ENCODE assay signal across 9 cellular contexts in genomic region chr1:37556712-37557196, GRCh38. TPM values are rescaled to one million over a fixed set of nuclear protein-coding genes. Genes with fewer than 3 reads are reported as not detected.
DNase-seq lines count a peak whose midpoint lies in the region; ATAC-seq, FAIRE-seq and TF ChIP-seq lines count a peak whose summit lies in the region.
"Had no signal": no experiment of that assay in that cellular context is flagged by ENCODE, and none has a peak within 500 bp of the region (broad histone marks: within the 10 kb centered on the region; RNA-seq: fewer than 3 reads in every experiment).

DNALI1 (plus strand) TSS chr1:37556940; CDS start chr1:37556995, 55 bp downstream.

- no peak within 1 kb of the TSS for H3K27ac Mint-ChIP-seq in activated CD8-positive, alpha-beta memory T cell treated with anti-CD3 and anti-CD28 coated beads, Interleukin-2, amount 10 ng/mL, durations not matched to agents 7 days and 5 days
- H3K27ac Mint-ChIP-seq: stimulated activated naive CD8-positive, alpha-beta T cell treated with anti-CD3 and anti-CD28 coated beads, Interleukin-15, Interleukin-2, amounts not matched to agents 100 ng/mL and 50 ng/mL, for 24 hours had no signal

- no peak for ATAC-seq in activated CD8-positive, alpha-beta memory T cell treated with anti-CD3 and anti-CD28 coated beads, Interleukin-2, amount 10 ng/mL, durations not matched to agents 7 days and 5 days
- ATAC-seq in GM12878, result peak; percentile 25; the same call in 2 of the 3 replicates
- no peak for ATAC-seq in GM21390 (IDR thresholded peaks at IDR 0.05; ENCODE audit: unreplicated experiment)
- ATAC-seq in HG03025 (IDR thresholded peaks at IDR 0.05; ENCODE audit: low FRiP score, unreplicated experiment), result no peak

- no peak within 1 kb of the TSS for H3K4me3 Mint-ChIP-seq in activated CD8-positive, alpha-beta memory T cell treated with anti-CD3 and anti-CD28 coated beads, Interleukin-2, amount 10 ng/mL, durations not matched to agents 7 days and 5 days
- H3K4me3 Mint-ChIP-seq: stimulated activated naive CD8-positive, alpha-beta T cell treated with anti-CD3 and anti-CD28 coated beads, Interleukin-15, Interleukin-2, amounts not matched to agents 100 ng/mL and 50 ng/mL, for 24 hours had no signal

- no peak for TF ChIP-seq POLR2A in GM12878 (IDR thresholded peaks at IDR 0.05; ENCODE audit: low read depth, low read length)

- no peak for TF ChIP-seq EP300 in GM12878 (IDR thresholded peaks at IDR 0.05; ENCODE audit: borderline replicate concordance in 1 of 2, control insufficient read depth in 1 of 2, low read depth in 2 of 2, low read length in 2 of 2)

- FAIRE-seq in GM12878 (lab: Jason Lieb, UNC), result no peak

- H3K4me2 ChIP-seq in GM12878 (ENCODE audit: control insufficient read depth, insufficient read depth), result peak within 1 kb of the TSS; percentile 44; the same call in 1 of the 2 replicates

- no TSS peak for BruUV-seq in GM12878 (replicated peaks; lab: Mats Ljungman, UMichigan)

- RAD21 ChIA-PET in GM12878 (lab: Charles Lee; ENCODE audit: unreplicated experiment), result no interaction called here

- DNase-seq in activated CD8-positive, alpha-beta memory T cell treated with anti-CD3 and anti-CD28 coated beads, Interleukin-2, amount 10 ng/mL, durations not matched to agents 7 days and 5 days, result peak; percentile 57
- no peak for DNase-seq in activated CD8-positive, alpha-beta memory T cell treated with anti-CD3 and anti-CD28 coated beads for 24 hours
- DNase-seq in NCI-H524 (lab: John Stamatoyannopoulos, UW), result peak; percentile 82
- no peak for DNase-seq in GM12878 (ENCODE audit: low read depth, low spot score)
- DNase-seq in hepatic stellate cell (ENCODE audit: low spot score), result peak; percentile 92
- DNase-seq in posterior cingulate gyrus, result peak; percentile 66 to 98 (median 84)

- CTCF ChIA-PET in activated CD8-positive, alpha-beta memory T cell treated with anti-CD3 and anti-CD28 coated beads, Interleukin-2, amount 10 ng/mL, durations not matched to agents 7 days and 5 days (lab: Charles Lee), result no interaction called here
- CTCF ChIA-PET in GM12878 (lab: Yijun Ruan, JAX), result interaction anchor here (1.3 to 2.9 kb wide), 2 partner anchors 69 to 125 kb away, joined by 5 to 11 read pairs; no protein-coding TSS in a partner anchor

- WGBS in GM12878 (ENCODE audit: insufficient coverage, insufficient replicate concordance, low lambda C conversion rate, missing lambda C conversion rate), result 46% methylated on average over 29 of the region's 31 CpGs

- no peak for TF ChIP-seq CTCF in GM12878 (IDR thresholded peaks at IDR 0.05 in 2 of 3, conservative IDR thresholded peaks at IDR 0.05 in 1 of 3; ENCODE audit: control insufficient read depth in 2 of 3, extremely low read depth in 1 of 3, insufficient read depth in 1 of 3, low read depth in 3 of 3, low read length in 3 of 3)

- in situ Hi-C loops in GM12878 (cut with MboI), result loop anchor here (5.0 kb wide), 1 partner anchor 126 kb away; no protein-coding TSS in a partner anchor

- H3K9me3 Mint-ChIP-seq in activated CD8-positive, alpha-beta memory T cell treated with anti-CD3 and anti-CD28 coated beads, Interleukin-2, amount 10 ng/mL, durations not matched to agents 7 days and 5 days (ENCODE audit: low read depth), result no peaks in the 10 kb centered on the region
- H3K9me3 Mint-ChIP-seq: stimulated activated naive CD8-positive, alpha-beta T cell treated with anti-CD3 and anti-CD28 coated beads, Interleukin-15, Interleukin-2, amounts not matched to agents 100 ng/mL and 50 ng/mL, for 24 hours had no signal

- no peaks in the 10 kb centered on the region for H3K36me3 ChIP-seq in GM12878 (ENCODE audit: control insufficient read depth in 2 of 2, insufficient read depth in 2 of 2, low read length in 1 of 2)

- H3K4me1 Mint-ChIP-seq in activated CD8-positive, alpha-beta memory T cell treated with anti-CD3 and anti-CD28 coated beads, Interleukin-2, amount 10 ng/mL, durations not matched to agents 7 days and 5 days, result peaks cover 34% of the 10 kb centered on the region

- H4K20me1 ChIP-seq in GM12878 (ENCODE audit: control insufficient read depth, insufficient read depth), result no peaks in the 10 kb centered on the region

- H3K27me3 Mint-ChIP-seq in activated CD8-positive, alpha-beta memory T cell treated with anti-CD3 and anti-CD28 coated beads, Interleukin-2, amount 10 ng/mL, durations not matched to agents 7 days and 5 days, result no peaks in the 10 kb centered on the region
- H3K27me3 Mint-ChIP-seq: stimulated activated naive CD8-positive, alpha-beta T cell treated with anti-CD3 and anti-CD28 coated beads, Interleukin-15, Interleukin-2, amounts not matched to agents 100 ng/mL and 50 ng/mL, for 24 hours had no signal

- peak within 1 kb of the TSS; percentile 65 for H2AFZ ChIP-seq in GM12878 (ENCODE audit: control insufficient read depth, low read depth, low read length)

- no peak within 1 kb of the TSS for H3K4me3 ChIP-seq in GM12878

- H3K36me3 Mint-ChIP-seq in activated CD8-positive, alpha-beta memory T cell treated with anti-CD3 and anti-CD28 coated beads, Interleukin-2, amount 10 ng/mL, durations not matched to agents 7 days and 5 days, result peaks cover 14% of the 10 kb centered on the region

- no peak within 1 kb of the TSS for H3K27ac ChIP-seq in GM12878 (ENCODE audit: control insufficient read depth, insufficient read depth)

- POLR2A ChIA-PET in GM12878 (lab: Charles Lee), result interaction anchor here (0.6 kb wide), 1 partner anchor 381 kb away, joined by 3 read pairs; no protein-coding TSS in a partner anchor

- TF ChIP-seq RAD21 in GM12878 (IDR thresholded peaks at IDR 0.05; ENCODE audit: insufficient read depth, low read depth, low read length), result no peak

- H3K27me3 ChIP-seq in GM12878 (replicated peaks in 1 of 2; ENCODE audit: control insufficient read depth in 2 of 2, insufficient read depth in 2 of 2, low read length in 1 of 2), result no peaks in the 10 kb centered on the region

- H3K4me1 ChIP-seq in GM12878 (ENCODE audit: control insufficient read depth, insufficient read depth, low read length), result peaks cover 6% of the 10 kb centered on the region; the same call in 1 of the 2 replicates

- H3K9me3 ChIP-seq in GM12878 (replicated peaks; ENCODE audit: control insufficient read depth, insufficient read depth, low read length), result peaks cover 2% of the 10 kb centered on the region; the same call in 1 of the 3 replicates

- peaks cover 18% of the 10 kb centered on the region for H3K79me2 ChIP-seq in GM12878 (ENCODE audit: control insufficient read depth, insufficient read depth, low read length)

- SMC1A ChIA-PET in GM12878 (lab: Charles Lee; ENCODE audit: uncharacterized antibody, unreplicated experiment), result no interaction called here

- H3K9ac ChIP-seq in GM12878 (ENCODE audit: control insufficient read depth, insufficient read depth, low read length), result no peak within 1 kb of the TSS

- intact Hi-C loops in GM12878 (cut with micrococcal nuclease; ENCODE audit: unreplicated experiment), result no loop called here
- intact Hi-C loops in posterior cingulate gyrus (cut with DNase I), result loop anchor here (1.0 kb wide), 1 partner anchor 39 kb away; the partner anchor contains the start of gene GNL2

TF ChIP-seq in GM12878, 131 proteins besides CTCF, POLR2A, EP300 and RAD21 (continues in another document):
- no peak for TF ChIP-seq NR2C2 (IDR thresholded peaks at IDR 0.05; ENCODE audit: borderline replicate concordance, control insufficient read depth, insufficient read length, low read depth)
- no peak for TF ChIP-seq USF1 (IDR thresholded peaks at IDR 0.05; ENCODE audit: borderline replicate concordance, extremely low read length, insufficient read depth, low read depth, low read length)
- TF ChIP-seq PAX8 (IDR thresholded peaks at IDR 0.05), result no peak
- TF ChIP-seq ASH2L (IDR thresholded peaks at IDR 0.05; ENCODE audit: borderline replicate concordance, low read depth), result no peak
- no peak for TF ChIP-seq RAD51 (IDR thresholded peaks at IDR 0.05)
- TF ChIP-seq PML (IDR thresholded peaks at IDR 0.05; ENCODE audit: low read length), result no peak
- peak; percentile 49 to 92 for TF ChIP-seq EGR1 (IDR thresholded peaks at IDR 0.05; ENCODE audit: borderline replicate concordance in 1 of 2, low read depth in 2 of 2, low read length in 2 of 2)
- peak; percentile 20 to 25; a peak in 1 of 4 replicates for TF ChIP-seq IKZF2 (IDR thresholded peaks at IDR 0.05)
- peak; percentile 57; the same call in 1 of the 2 replicates for TF ChIP-seq BMI1 (IDR thresholded peaks at IDR 0.05; ENCODE audit: borderline replicate concordance)

RNA-seq across cellular contexts. Expression of gene DNALI1, which starts in this region (rescaled TPM):
- total RNA-seq in activated CD8-positive, alpha-beta memory T cell treated with anti-CD3 and anti-CD28 coated beads, Interleukin-2, amount 10 ng/mL, durations not matched to agents 7 days and 5 days, result under 1 TPM; 0.26 to 0.30 TPM
- not detected in 2 replicates for total RNA-seq in GM12878 (2013; cell fraction: nucleolus; rRNA removed)
- total RNA-seq in GM12878 (2014; rRNA removed) (not detected in 2 replicates), GM12878 (2014; rRNA removed; fragmentation: Illumina TruSeq; extraction: Trizol) (not detected in 2 replicates), GM12878 (2021) (not detected in 2 replicates)
- not detected for polyA plus RNA-seq in GM12878 (2011; ENCODE audit: low read depth)
- polyA plus RNA-seq in GM12878 (2011; rRNA removed) (not detected in 2 replicates), GM12878 (2014; fragmentation: Illumina TruSeq; extraction: Trizol) (not detected in 2 replicates), GM12878 (2014; fragmentation: Nextera tagmentation; extraction: Ambion mirVana) (under 1 TPM in 1 of 2 experiments, not detected in 1; 0.03 TPM), GM12878 (2014; rRNA removed) (not detected in 2 replicates), GM12878 (2016; fragmentation: Nextera tagmentation; extraction: Ambion mirVana) (under 1 TPM; 0.05 to 0.13 TPM)
- polyA plus RNA-seq in GM12878 (2011; cell fraction: cytosol; rRNA removed), result 0.04 TPM in 1 of 2 replicates, not detected in the other
- polyA plus RNA-seq in GM12878 (2011; cell fraction: nucleus; rRNA removed), result not detected in 2 replicates
- 0.04 and 0.06 TPM in 2 replicates for polyA plus RNA-seq in GM12878 (2012)
- not detected in 2 replicates for polyA minus RNA-seq in GM12878 (2011; rRNA and poly(A)+ RNA removed)
- polyA minus RNA-seq in GM12878 (2011; cell fraction: cytosol; rRNA and poly(A)+ RNA removed), result not detected in 2 replicates
- polyA minus RNA-seq in GM12878 (2011; cell fraction: nucleus; rRNA and poly(A)+ RNA removed), result not detected in 2 replicates

Comparison
In these comparisons a context has a peak if more than half of its experiments do, and no peak if none do; other contexts are left out.
1. Peak in DNase-seq in activated CD8-positive, alpha-beta memory T cell treated with anti-CD3 and anti-CD28 coated beads, Interleukin-2, amount 10 ng/mL, durations not matched to agents 7 days and 5 days; RNA of the gene not detected or under 1 TPM.
2. Peak in ATAC-seq and H3K4me2 ChIP-seq in GM12878; RNA of the gene not detected or under 1 TPM.
3. DNase-seq: peak in NCI-H524 (2 of 2), hepatic stellate cell (single experiment) and posterior cingulate gyrus (10 of 10); none in activated CD8-positive, alpha-beta memory T cell treated with anti-CD3 and anti-CD28 coated beads for 24 hours (single experiment) and GM12878 (single experiment).